In genomic region chr6:159217595-159218275, GRCh38 we compare ENCODE assay signal across 9 cellular contexts. TPM values are rescaled to one million over a fixed set of nuclear protein-coding genes. Genes with fewer than 3 reads are reported as not detected.
A peak's percentile ranks its signal among the peaks of the same experiment; 100 is the strongest.
DNase-seq lines count a peak whose midpoint lies in the region; ATAC-seq, FAIRE-seq and TF ChIP-seq lines count a peak whose summit lies in the region.
"Had no signal": no experiment of that assay in that cellular context is flagged by ENCODE, and none has a peak within 500 bp of the region (broad histone marks: within the 10 kb centered on the region; RNA-seq: fewer than 3 reads in every experiment).

No MANE protein-coding gene starts in this region.

- no peak overlapping the region for H3K9ac ChIP-seq in OCI-LY1 (ENCODE audit: low read length)

- no peak for FAIRE-seq in pancreas (lab: Jason Lieb, UNC)
- FAIRE-seq: endometrium had no signal

- ATAC-seq in HG02981 (IDR thresholded peaks at IDR 0.05; ENCODE audit: unreplicated experiment) (peak; percentile 69), pancreas (peak; percentile 75 to 93 (median 90))

- DNase-seq in A673 (ENCODE audit: low spot score) (peak; percentile 68), GM10266 (ENCODE audit: extremely low spot score) (peak; percentile 57), fibroblast of gingiva (ENCODE audit: low read depth) (peak; percentile 49), pancreas (peak; percentile 20 to 82 (median 54)), activated gamma-delta T cell (lab: John Stamatoyannopoulos, UW) (no peak), NCI-H1048 (lab: John Stamatoyannopoulos, UW) (no peak)

- intact Hi-C loops in A673 (cut with micrococcal nuclease; ENCODE audit: unreplicated experiment): loop anchor here (1.0 to 2.0 kb wide), 3 partner anchors 245 to 437 kb away; no protein-coding TSS in a partner anchor
- intact Hi-C loops in pancreas (cut with DNase I): no loop called here

- TF ChIP-seq CTCF in A673 (conservative IDR thresholded peaks at IDR 0.05; ENCODE audit: low read depth, low read length) (peak; percentile 68), GM10266 (IDR thresholded peaks at IDR 0.05; ENCODE audit: control insufficient read depth, insufficient read depth, low read depth, missing control alignments) (peak; percentile 45), OCI-LY1 (IDR thresholded peaks at IDR 0.05; ENCODE audit: low read length) (peak; percentile 57; the same call in 1 of the 2 replicates), pancreas (IDR thresholded peaks at IDR 0.05) (peak in 3 of 4 donors; percentile 11 to 25 (median 17))

- POLR2A ChIA-PET in A673 (lab: Charles Lee; ENCODE audit: low non-redundant PET): no interaction called here

- no peaks in the 10 kb centered on the region for H3K79me2 ChIP-seq in OCI-LY1 (ENCODE audit: insufficient read depth, low read length)

- H3K27ac ChIP-seq in A673 (ENCODE audit: low read depth, low read length, poor library complexity, severe bottlenecking) (no peak overlapping the region), OCI-LY1 (ENCODE audit: low read depth, low read length, poor library complexity, severe bottlenecking) (no peak overlapping the region), pancreas (no peak overlapping the region)

- H3K4me1 ChIP-seq in A673 (ENCODE audit: insufficient read depth, low read length, poor library complexity, severe bottlenecking) (no peaks in the 10 kb centered on the region), OCI-LY1 (ENCODE audit: insufficient read depth, low read length, severe bottlenecking) (peaks cover 3% of the 10 kb centered on the region), pancreas (no peaks in the 10 kb centered on the region)

- H4K20me1 ChIP-seq in OCI-LY1 (ENCODE audit: insufficient read depth, low read length): no peaks in the 10 kb centered on the region

- H3K4me3 ChIP-seq in A673 (ENCODE audit: low read depth, low read length, poor library complexity, severe bottlenecking): no peak overlapping the region
- no peak overlapping the region for H3K4me3 ChIP-seq in OCI-LY1 (ENCODE audit: low read depth, low read length, poor library complexity, severe bottlenecking)
- H3K4me3 ChIP-seq in pancreas: no peak overlapping the region

- no peaks in the 10 kb centered on the region for H3K9me3 ChIP-seq in A673 (ENCODE audit: low read depth, low read length, poor library complexity, severe bottlenecking)
- H3K9me3 ChIP-seq in OCI-LY1 (ENCODE audit: low read length): no peaks in the 10 kb centered on the region
- H3K9me3 ChIP-seq in pancreas: no peaks in the 10 kb centered on the region

- 39 to 46% methylated on average over 17 of the region's 17 CpGs for WGBS in pancreas, 2 donors

- CTCF ChIA-PET in A673 (lab: Charles Lee): interaction anchor here (0.8 to 1.4 kb wide), 4 partner anchors 35 to 437 kb away, joined by 4 to 7 read pairs (median 5); no protein-coding TSS in a partner anchor

- no peak overlapping the region for H2AFZ ChIP-seq in OCI-LY1 (ENCODE audit: low read length)

- H3K27me3 ChIP-seq in A673 (replicated peaks; ENCODE audit: insufficient read depth, low read depth, low read length, poor library complexity) (peaks cover 4% of the 10 kb centered on the region), OCI-LY1 (ENCODE audit: insufficient read depth, low read length) (0 out of 2 replicates have a peak, but pooled peaks cover 10% of the 10 kb centered on the region), pancreas (no peaks in the 10 kb centered on the region)

- H3K36me3 ChIP-seq in A673 (ENCODE audit: insufficient read depth, low read length, poor library complexity, severe bottlenecking) (no peaks in the 10 kb centered on the region), OCI-LY1 (ENCODE audit: insufficient read depth, low read length) (no peaks in the 10 kb centered on the region), pancreas (no peaks in the 10 kb centered on the region)

- no TSS peak for BruUV-seq in A673 (replicated peaks; lab: Mats Ljungman, UMichigan)

- peak overlapping the region; percentile 3; the same call in 1 of the 2 replicates for H3K4me2 ChIP-seq in OCI-LY1 (ENCODE audit: low read length)

- H3F3A ChIP-seq in OCI-LY1 (ENCODE audit: insufficient read depth, low read length): no peaks in the 10 kb centered on the region

- H3K9me2 ChIP-seq in OCI-LY1 (ENCODE audit: low read depth, low read length): no peaks in the 10 kb centered on the region

RNA-seq across cellular contexts. Expression of gene FNDC1, which starts 48.5 kb away (rescaled TPM):
- not detected in 2 replicates for total RNA-seq in A673 (2021)
- total RNA-seq in pancreas: 1 to 10 TPM in 1 of 6 donors, under 1 TPM in 5; 0.56 to 3.7 (median 0.80) TPM
- polyA plus RNA-seq in pancreas: under 1 TPM; 0.21 to 0.23 TPM

Comparison
In these comparisons a context has a peak if more than half of its experiments do, and no peak if none do; other contexts are left out.
1. DNase-seq: peak in A673 (single experiment), GM10266 (single experiment), fibroblast of gingiva (single experiment) and pancreas (6 of 6); none in activated gamma-delta T cell (single experiment) and NCI-H1048 (single experiment).
2. CTCF ChIP-seq: peak in every context shown above with its lines; median percentile 68 in A673; 57 in OCI-LY1; 45 in GM10266; 17 in pancreas.